Comparison of ENCODE assay signal across 19 cellular contexts in genomic region chr10:106424076-106424475, GRCh38.
A peak's percentile ranks its signal among the peaks of the same experiment; 100 is the strongest.
DNase-seq lines count a peak whose midpoint lies in the region; ATAC-seq, FAIRE-seq and TF ChIP-seq lines count a peak whose summit lies in the region.
"Had no signal": no experiment of that assay in that cellular context is flagged by ENCODE, and none has a peak within 500 bp of the region (broad histone marks: within the 10 kb centered on the region; RNA-seq: fewer than 3 reads in every experiment).

No MANE protein-coding gene starts in this region.

- CTCF ChIA-PET in A549 (lab: Yijun Ruan, JAX) = no interaction called here

- no peak for TF ChIP-seq POLR2A in A549 (IDR thresholded peaks at IDR 0.05; ENCODE audit: low read length)

- FAIRE-seq in A549 (lab: Jason Lieb, UNC) = no peak
- FAIRE-seq: endometrium had no signal

- H3K9me3 ChIP-seq in A549 (peaks cover 3% of the 10 kb centered on the region; the same call in 1 of the 3 replicates), GM23248 (ENCODE audit: low read depth) (no peaks in the 10 kb centered on the region)
- H3K9me3 ChIP-seq: ovary had no signal

- TF ChIP-seq RAD21 in A549 (conservative IDR thresholded peaks at IDR 0.05 in 1 of 2, IDR thresholded peaks at IDR 0.05 in 1 of 2) = no peak

- in situ Hi-C loops in GM23248 (cut with MboI) = no loop called here

- ATAC-seq in A549 (no peak), HG02610 (IDR thresholded peaks at IDR 0.05; ENCODE audit: unreplicated experiment) (no peak)
- ATAC-seq: activated naive CD4-positive, alpha-beta T cell treated with anti-CD3 and anti-CD28 coated beads, Interleukin-2, amount 50 U/mL, for 72 hours; left colon had no signal

- H3K4me1 ChIP-seq in A549 (no peaks in the 10 kb centered on the region), GM23248 (ENCODE audit: insufficient read depth) (peaks cover 15% of the 10 kb centered on the region)
- H3K4me1 ChIP-seq: spleen had no signal

- no peaks in the 10 kb centered on the region for H3K9me2 ChIP-seq in GM23248 (ENCODE audit: insufficient read depth)

- peaks cover 7% of the 10 kb centered on the region for H3F3A ChIP-seq in GM23248 (ENCODE audit: insufficient read depth)

- DNase-seq in A549 (ENCODE audit: low read depth in 1 of 2, low spot score in 1 of 2) (peak in 1 of 2 experiments; percentile 45), GM23248 (peak; percentile 89), amniotic stem cell (lab: John Stamatoyannopoulos, UW) (peak; percentile 69), fibroblast of the conjunctiva (ENCODE audit: low read depth) (peak; percentile 67), superior temporal gyrus (ENCODE audit: extremely low spot score) (no peak), GM19240 (ENCODE audit: insufficient read length, low spot score) (no peak), activated gamma-delta T cell treated with Interleukin-2 at 50 U/mL for 16 hours (no peak)
- DNase-seq: activated CD4-positive, alpha-beta T cell treated with anti-CD3 and anti-CD28 coated beads, Interleukin-2, amount 10 ng/mL, durations not matched to agents 24 days and 14 days; activated T-cell treated with anti-CD3 and anti-CD28 coated beads, Interleukin-2, amount 50 U/mL, for 1 hour; hippocampal formation; left colon; NCI-H187 treated with DMSO at 0.1 percent for 48 hours; NCI-H446; ovary; spleen; stimulated activated naive CD4-positive, alpha-beta T cell had no signal

- H3K36me3 ChIP-seq in GM23248 (ENCODE audit: low read depth) = no peaks in the 10 kb centered on the region
- H3K36me3 ChIP-seq: ovary, spleen had no signal

- no peak overlapping the region for H3K4me2 ChIP-seq in A549
- peak overlapping the region; percentile 28 for H3K4me2 ChIP-seq in GM23248 (ENCODE audit: unreplicated experiment)

- H3K4me3 ChIP-seq in A549 (no peak overlapping the region), GM23248 (no peak overlapping the region)
- H3K4me3 ChIP-seq: ovary, spleen had no signal

- TF ChIP-seq EP300 in A549 (IDR thresholded peaks at IDR 0.05) = peak in 1 of 2 experiments; percentile 14; a peak in 1 of 5 replicates

- no peaks in the 10 kb centered on the region for H4K20me1 ChIP-seq in GM23248 (ENCODE audit: insufficient read depth)

- no peak for TF ChIP-seq CTCF in A549 (IDR thresholded peaks at IDR 0.05)

- H3K79me2 ChIP-seq in GM23248 (ENCODE audit: insufficient read depth) = no peaks in the 10 kb centered on the region

- 56% methylated on average over 2 of the region's 2 CpGs for WGBS in A549 (ENCODE audit: missing lambda C conversion rate)
- 23 to 37% methylated on average over 2 of the region's 2 CpGs for WGBS in GM23248 (ENCODE audit: low coverage in 1 of 2, low lambda C conversion rate in 2 of 2, missing lambda C conversion rate in 2 of 2), 2 experiments

- H3K27me3 ChIP-seq in GM23248 (replicated peaks; ENCODE audit: insufficient read depth) = no peaks in the 10 kb centered on the region
- H3K27me3 ChIP-seq: ovary, spleen had no signal

- POLR2A ChIA-PET in A549 (lab: Yijun Ruan, JAX) = no interaction called here

- peak overlapping the region; percentile 45 for H3K9ac ChIP-seq in GM23248

- H2AFZ ChIP-seq in GM23248 = no peak overlapping the region

- no peak overlapping the region for H3K27ac ChIP-seq in A549
- peak overlapping the region; percentile 83 for H3K27ac ChIP-seq in GM23248
- H3K27ac ChIP-seq: ovary, spleen had no signal

TF ChIP-seq in A549, 52 proteins besides CTCF, POLR2A, EP300 and RAD21:
- TF ChIP-seq PHF8 (IDR thresholded peaks at IDR 0.05; ENCODE audit: borderline replicate concordance, low read depth) (no peak), RARB (CRISPR knock-in tag; IDR thresholded peaks at IDR 0.05) (no peak), JUNB (IDR thresholded peaks at IDR 0.05) (peak; percentile 64), RFX5 (IDR thresholded peaks at IDR 0.05) (no peak), CEBPB (IDR thresholded peaks at IDR 0.05) (0 out of 4 replicates have a peak, but pooled peaks of 1 of the 2 experiments have one; percentile 13), EHMT2 (IDR thresholded peaks at IDR 0.05; ENCODE audit: low read depth) (no peak), MYC (IDR thresholded peaks at IDR 0.05; ENCODE audit: borderline replicate concordance, low read length) (no peak), GATA3 (IDR thresholded peaks at IDR 0.05; ENCODE audit: borderline replicate concordance) (peak; percentile 27; the same call in 1 of the 2 replicates), FOSL2 (IDR thresholded peaks at IDR 0.05) (no peak), FOSL2 (CRISPR knock-in tag; IDR thresholded peaks at IDR 0.05) (peak; percentile 32)

Comparison
In these comparisons a context has a peak if more than half of its experiments do, and no peak if none do; other contexts are left out.
1. DNase-seq: peak in GM23248 (single experiment), amniotic stem cell (single experiment) and fibroblast of the conjunctiva (single experiment); none in superior temporal gyrus (single experiment), GM19240 (single experiment) and activated gamma-delta T cell treated with Interleukin-2 at 50 U/mL for 16 hours (single experiment).